ENCODE assay signal across 25 cellular contexts in genomic region chr1:221888801-221889200, GRCh38.
"Had no signal": no experiment of that assay in that cellular context is flagged by ENCODE, and none has a peak within 500 bp of the region (broad histone marks: within the 10 kb centered on the region; RNA-seq: fewer than 3 reads in every experiment).

No MANE protein-coding gene starts in this region.

- H3K4me1 ChIP-seq: adrenal gland, Peyer's patch had no signal

- H3K4me2 ChIP-seq: KMS-11 had no signal

- H3K9ac ChIP-seq: KMS-11 had no signal

- H3K36me3 ChIP-seq: adrenal gland, Peyer's patch had no signal

- H3K9me3 ChIP-seq: adrenal gland, Peyer's patch had no signal

- ATAC-seq: activated CD8-positive, alpha-beta T cell treated with anti-CD3 and anti-CD28 coated beads, Interleukin-2, amount 10 ng/mL, durations not matched to agents 7 days and 5 days; activated naive CD4-positive, alpha-beta T cell treated with anti-CD3 and anti-CD28 coated beads, Interleukin-2, amount 50 U/mL, for 72 hours; WTC11 had no signal

- H3K4me3 ChIP-seq: adrenal gland, Peyer's patch had no signal

- DNase-seq: activated CD4-positive, alpha-beta T cell treated with anti-CD3 and anti-CD28 coated beads for 48 hours; activated CD4-positive, alpha-beta T cell treated with anti-CD3 and anti-CD28 coated beads, Interleukin-2, amount 50 U/mL, for 4 hours; activated CD4-positive, CD25-positive, alpha-beta regulatory T cell treated with anti-CD3 and anti-CD28 coated beads, Interleukin-2, amount 50 U/mL, for 72 hours; activated CD8-positive, alpha-beta memory T cell treated with anti-CD3 and anti-CD28 coated beads, Interleukin-2, amount 50 U/mL, for 48 hours; activated CD8-positive, alpha-beta T cell treated with anti-CD3 and anti-CD28 coated beads, Interleukin-2, amount 10 ng/mL, durations not matched to agents 7 days and 5 days; activated effector memory CD4-positive, alpha-beta T cell treated with Interleukin-2 at 50 U/mL for 16 hours; activated naive CD4-positive, alpha-beta T cell treated with Interleukin-2 at 50 U/mL for 16 hours; activated T-cell treated with anti-CD3 and anti-CD28 coated beads, Interleukin-2, amount 50 U/mL, for 1 hour; adrenal gland; anterior cingulate cortex; caudate nucleus; MM.1S; NCI-H1105; NCI-H1436; NCI-H1694 treated with DMSO at 0.1 percent for 48 hours; NCI-H2029 treated with DMSO at 0.1 percent for 48 hours; NCI-H510A treated with DMSO at 0.1 percent for 48 hours; NK-92 treated with Interleukin-12 subunit alpha and Interleukin-12 subunit beta, amount 100 ng/mL, for 24 hours; OCI-M1; Peyer's patch; SHP77 had no signal

- H3K27me3 ChIP-seq: adrenal gland, Peyer's patch had no signal

- H3K27ac ChIP-seq: adrenal gland, KMS-11, Peyer's patch, RWPE1 had no signal
